11 cellular contexts compared by ENCODE assay signal in the genomic region with DNA sequence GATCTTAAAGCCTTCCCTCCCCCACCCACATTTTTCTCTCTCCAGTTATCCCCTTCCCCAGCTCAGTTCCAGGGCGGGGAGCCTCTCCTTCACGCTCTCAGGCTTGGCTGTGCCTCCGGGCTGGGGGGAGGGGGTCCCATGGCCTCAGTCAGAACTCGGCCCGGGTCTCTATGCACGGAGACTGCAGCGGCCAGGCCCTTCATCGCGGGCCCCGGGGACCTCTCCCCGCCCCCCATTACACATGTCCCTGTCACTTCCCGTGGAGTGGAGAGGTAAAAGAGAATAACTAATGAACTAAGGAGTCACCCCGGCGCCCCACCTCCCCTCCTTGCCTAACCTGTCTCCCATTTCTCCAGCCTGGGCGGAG. TPM values are rescaled to one million over a fixed set of nuclear protein-coding genes. Genes with fewer than 3 reads are reported as not detected.
DNase-seq lines count a peak whose midpoint lies in the region; ATAC-seq and TF ChIP-seq lines count a peak whose summit lies in the region.
"Had no signal": no experiment of that assay in that cellular context is flagged by ENCODE, and none has a peak within 500 bp of the region (broad histone marks: within the 10 kb centered on the region; RNA-seq: fewer than 3 reads in every experiment).

No MANE protein-coding gene starts in this region.

- intact Hi-C loops in activated CD4-positive, alpha-beta T cell treated with anti-CD3 and anti-CD28 coated beads, Interleukin-2, amount 10 ng/mL, durations not matched to agents 24 days and 14 days (cut with micrococcal nuclease) = no loop called here

- peaks cover 11% of the 10 kb centered on the region for H3K36me3 Mint-ChIP-seq in activated CD4-positive, alpha-beta T cell treated with anti-CD3 and anti-CD28 coated beads, Interleukin-2, amount 10 ng/mL, durations not matched to agents 24 days and 14 days (ENCODE audit: low read depth)
- peaks cover 9% of the 10 kb centered on the region for H3K36me3 Mint-ChIP-seq in activated CD8-positive, alpha-beta T cell treated with anti-CD3 and anti-CD28 coated beads, Interleukin-2, amount 10 ng/mL, durations not matched to agents 7 days and 5 days (ENCODE audit: low read depth)
- peaks cover 0 to 4% (median 0%) of the 10 kb centered on the region in 3 donors for H3K36me3 Mint-ChIP-seq in immature natural killer cell

- H3K27ac Mint-ChIP-seq in activated CD4-positive, alpha-beta T cell treated with anti-CD3 and anti-CD28 coated beads, Interleukin-2, amount 10 ng/mL, durations not matched to agents 24 days and 14 days = peak overlapping the region; percentile 87
- H3K27ac Mint-ChIP-seq in activated CD8-positive, alpha-beta T cell treated with anti-CD3 and anti-CD28 coated beads, Interleukin-2, amount 10 ng/mL, durations not matched to agents 7 days and 5 days = no peak overlapping the region
- peak overlapping the region in 1 of 6 donors; percentile 69 for H3K27ac Mint-ChIP-seq in immature natural killer cell

- DNase-seq in activated CD4-positive, alpha-beta T cell treated with anti-CD3 and anti-CD28 coated beads, Interleukin-2, amount 10 ng/mL, durations not matched to agents 24 days and 14 days = no peak
- DNase-seq in activated CD4-positive, alpha-beta T cell treated with anti-CD3 and anti-CD28 coated beads for 4 hours = no peak
- no peak for DNase-seq in activated CD8-positive, alpha-beta T cell treated with anti-CD3 and anti-CD28 coated beads, Interleukin-2, amount 10 ng/mL, durations not matched to agents 7 days and 5 days
- DNase-seq in left kidney (ENCODE audit: low read depth, low spot score) (peak; percentile 46), thoracic aorta (ENCODE audit: low spot score) (no peak), immature natural killer cell (no peak)
- DNase-seq: NCI-H226 had no signal

- no peak for TF ChIP-seq CTCF in thoracic aorta (IDR thresholded peaks at IDR 0.05)

- no peaks in the 10 kb centered on the region for H3K27me3 ChIP-seq in thoracic aorta (replicated peaks; ENCODE audit: insufficient read depth)

- H3K4me3 ChIP-seq in thoracic aorta = no peak overlapping the region

- H3K9me3 Mint-ChIP-seq in activated CD4-positive, alpha-beta T cell treated with anti-CD3 and anti-CD28 coated beads, Interleukin-2, amount 10 ng/mL, durations not matched to agents 24 days and 14 days = no peaks in the 10 kb centered on the region
- no peaks in the 10 kb centered on the region for H3K9me3 Mint-ChIP-seq in activated CD8-positive, alpha-beta T cell treated with anti-CD3 and anti-CD28 coated beads, Interleukin-2, amount 10 ng/mL, durations not matched to agents 7 days and 5 days (ENCODE audit: insufficient read depth)
- H3K9me3 Mint-ChIP-seq in immature natural killer cell = no peaks in the 10 kb centered on the region

- H3K4me1 ChIP-seq in thoracic aorta (ENCODE audit: control insufficient read depth in 1 of 2, low read depth in 2 of 2) = peaks cover 0 to 7% of the 10 kb centered on the region in 2 donors

- H3K9me3 ChIP-seq in thoracic aorta = no peaks in the 10 kb centered on the region

- H3K4me3 Mint-ChIP-seq in activated CD4-positive, alpha-beta T cell treated with anti-CD3 and anti-CD28 coated beads, Interleukin-2, amount 10 ng/mL, durations not matched to agents 24 days and 14 days = peak overlapping the region; percentile 92
- H3K4me3 Mint-ChIP-seq in activated CD8-positive, alpha-beta T cell treated with anti-CD3 and anti-CD28 coated beads, Interleukin-2, amount 10 ng/mL, durations not matched to agents 7 days and 5 days = peak overlapping the region; percentile 25
- H3K4me3 Mint-ChIP-seq in immature natural killer cell = peak overlapping the region in 2 of 5 donors; percentile 42 to 61

- POLR2A ChIA-PET in activated CD8-positive, alpha-beta T cell treated with anti-CD3 and anti-CD28 coated beads, Interleukin-2, amount 10 ng/mL, durations not matched to agents 7 days and 5 days (lab: Charles Lee) = no interaction called here

- peaks cover 24% of the 10 kb centered on the region for H3K4me1 Mint-ChIP-seq in activated CD4-positive, alpha-beta T cell treated with anti-CD3 and anti-CD28 coated beads, Interleukin-2, amount 10 ng/mL, durations not matched to agents 24 days and 14 days
- H3K4me1 Mint-ChIP-seq in activated CD8-positive, alpha-beta T cell treated with anti-CD3 and anti-CD28 coated beads, Interleukin-2, amount 10 ng/mL, durations not matched to agents 7 days and 5 days (ENCODE audit: low read depth) = peaks cover 39% of the 10 kb centered on the region
- H3K4me1 Mint-ChIP-seq in immature natural killer cell = peaks cover 14 to 23% of the 10 kb centered on the region in 2 donors

- H3K36me3 ChIP-seq in thoracic aorta = peaks cover 4% of the 10 kb centered on the region

- CTCF ChIA-PET in activated CD8-positive, alpha-beta T cell treated with anti-CD3 and anti-CD28 coated beads, Interleukin-2, amount 10 ng/mL, durations not matched to agents 7 days and 5 days (lab: Charles Lee) = interaction anchor here (1.6 kb wide), 1 partner anchor 14 kb away, joined by 4 read pairs; no protein-coding TSS in a partner anchor

- no peaks in the 10 kb centered on the region for H3K27me3 Mint-ChIP-seq in activated CD4-positive, alpha-beta T cell treated with anti-CD3 and anti-CD28 coated beads, Interleukin-2, amount 10 ng/mL, durations not matched to agents 24 days and 14 days
- H3K27me3 Mint-ChIP-seq in activated CD8-positive, alpha-beta T cell treated with anti-CD3 and anti-CD28 coated beads, Interleukin-2, amount 10 ng/mL, durations not matched to agents 7 days and 5 days (ENCODE audit: low read depth) = no peaks in the 10 kb centered on the region
- H3K27me3 Mint-ChIP-seq in immature natural killer cell (ENCODE audit: low read depth in 3 of 3) = peaks cover 4 to 6% (median 4%) of the 10 kb centered on the region in 3 donors

- no peak for ATAC-seq in activated CD8-positive, alpha-beta T cell treated with anti-CD3 and anti-CD28 coated beads, Interleukin-2, amount 10 ng/mL, durations not matched to agents 7 days and 5 days
- ATAC-seq in thoracic aorta (ENCODE audit: insufficient number of reproducible peaks, low FRiP score, low read depth) (no peak), GM19395 (IDR thresholded peaks at IDR 0.05; ENCODE audit: unreplicated experiment) (no peak), HG03097 (IDR thresholded peaks at IDR 0.05; ENCODE audit: low FRiP score, unreplicated experiment) (no peak)

- H3K27ac ChIP-seq in thoracic aorta = peak overlapping the region; percentile 71 to 79

RNA-seq across cellular contexts. Expression of a gene that starts 0.8 kb away (rescaled TPM):
- 21.9 and 22.7 TPM in 2 replicates for total RNA-seq in activated CD4-positive, alpha-beta T cell treated with anti-CD3 and anti-CD28 coated beads, Interleukin-2, amount 10 ng/mL, durations not matched to agents 24 days and 14 days
- 10 to 100 TPM; 13.9 TPM for total RNA-seq in activated CD8-positive, alpha-beta T cell treated with anti-CD3 and anti-CD28 coated beads, Interleukin-2, amount 10 ng/mL, durations not matched to agents 7 days and 5 days
- 10 to 100 TPM; 21.4 to 46.7 TPM for total RNA-seq in thoracic aorta
- 1 to 10 TPM in 2 of 3 donors, not detected in 1; 2.1 to 4.1 TPM for polyA plus RNA-seq in immature natural killer cell

RNA-seq across cellular contexts. Expression of a gene that starts 13.0 kb away (rescaled TPM):
- total RNA-seq in activated CD4-positive, alpha-beta T cell treated with anti-CD3 and anti-CD28 coated beads, Interleukin-2, amount 10 ng/mL, durations not matched to agents 24 days and 14 days = 4.9 and 5.3 TPM in 2 replicates
- 1 to 10 TPM; 1.1 to 2.6 TPM for total RNA-seq in activated CD8-positive, alpha-beta T cell treated with anti-CD3 and anti-CD28 coated beads, Interleukin-2, amount 10 ng/mL, durations not matched to agents 7 days and 5 days
- 1 to 10 TPM; 3.2 to 6.9 TPM for total RNA-seq in thoracic aorta
- polyA plus RNA-seq in immature natural killer cell = under 1 TPM in 2 of 3 donors, not detected in 1; 0.29 to 0.43 TPM

RNA-seq across cellular contexts. Expression of a gene that starts 15.3 kb away (rescaled TPM):
- 84.4 and 91.4 TPM in 2 replicates for total RNA-seq in activated CD4-positive, alpha-beta T cell treated with anti-CD3 and anti-CD28 coated beads, Interleukin-2, amount 10 ng/mL, durations not matched to agents 24 days and 14 days
- 100 to 1,000 TPM; 203 to 214 TPM for total RNA-seq in activated CD8-positive, alpha-beta T cell treated with anti-CD3 and anti-CD28 coated beads, Interleukin-2, amount 10 ng/mL, durations not matched to agents 7 days and 5 days
- total RNA-seq in thoracic aorta = 100 to 1,000 TPM in 1 of 2 donors, 10 to 100 TPM in 1; 90.2 to 101 TPM
- polyA plus RNA-seq in immature natural killer cell = 10 to 100 TPM; 40.5 to 64.6 (median 45.7) TPM

RNA-seq across cellular contexts. Expression of a gene that starts 24.5 kb away (rescaled TPM):
- total RNA-seq in activated CD4-positive, alpha-beta T cell treated with anti-CD3 and anti-CD28 coated beads, Interleukin-2, amount 10 ng/mL, durations not matched to agents 24 days and 14 days = 0.96 and 1.1 TPM in 2 replicates
- total RNA-seq in activated CD8-positive, alpha-beta T cell treated with anti-CD3 and anti-CD28 coated beads, Interleukin-2, amount 10 ng/mL, durations not matched to agents 7 days and 5 days = 1 to 10 TPM in 1 of 2 experiments, under 1 TPM in 1; 0.97 to 1.5 TPM
- 10 to 100 TPM in 1 of 2 donors, 1 to 10 TPM in 1; 3.5 to 16.8 TPM for total RNA-seq in thoracic aorta
- 1 to 10 TPM in 2 of 3 donors, under 1 TPM in 1; 0.96 to 2.2 (median 1.6) TPM for polyA plus RNA-seq in immature natural killer cell

RNA-seq across cellular contexts. Expression of a gene that starts 46.1 kb away (rescaled TPM):
- 0.07 and 0.14 TPM in 2 replicates for total RNA-seq in activated CD4-positive, alpha-beta T cell treated with anti-CD3 and anti-CD28 coated beads, Interleukin-2, amount 10 ng/mL, durations not matched to agents 24 days and 14 days
- under 1 TPM; 0.11 to 0.18 TPM for total RNA-seq in activated CD8-positive, alpha-beta T cell treated with anti-CD3 and anti-CD28 coated beads, Interleukin-2, amount 10 ng/mL, durations not matched to agents 7 days and 5 days
- under 1 TPM in 1 of 2 donors, not detected in 1; 0.81 TPM for total RNA-seq in thoracic aorta
- polyA plus RNA-seq in immature natural killer cell = under 1 TPM in 1 of 3 donors, not detected in 2; 0.07 TPM
- total RNA-seq: chondrocyte, occipital lobe had no signal
